In genomic region chr12:124753230-124753595, GRCh38 we compare ENCODE assay signal across 25 cellular contexts.
DNase-seq lines count a peak whose midpoint lies in the region; ATAC-seq and TF ChIP-seq lines count a peak whose summit lies in the region.
"Had no signal": no experiment of that assay in that cellular context is flagged by ENCODE, and none has a peak within 500 bp of the region (broad histone marks: within the 10 kb centered on the region; RNA-seq: fewer than 3 reads in every experiment).

No MANE protein-coding gene starts in this region.

- H2AFZ ChIP-seq in mammary epithelial cell (ENCODE audit: low read depth, low read length) = no peak overlapping the region
- H2AFZ ChIP-seq in neural progenitor cell (replicated peaks) = no peak overlapping the region

- H3K9ac ChIP-seq in mammary epithelial cell (ENCODE audit: insufficient read depth, low read length) (no peak overlapping the region), neural progenitor cell (no peak overlapping the region)

- no peaks in the 10 kb centered on the region for H4K20me1 ChIP-seq in mammary epithelial cell (ENCODE audit: insufficient read depth, low read length)
- no peaks in the 10 kb centered on the region for H4K20me1 ChIP-seq in neural progenitor cell (ENCODE audit: low read depth)

- peaks cover 19% of the 10 kb centered on the region for H3F3A ChIP-seq in neural progenitor cell (ENCODE audit: low read depth)

- DNase-seq in breast epithelium (ENCODE audit: low spot score in 2 of 2) (no peak), mammary epithelial cell (no peak), neural progenitor cell (ENCODE audit: low spot score) (no peak), transverse colon (no peak)
- no peak for DNase-seq in CD4-positive, alpha-beta memory T cell
- DNase-seq in effector memory CD4-positive, alpha-beta T cell = no peak
- DNase-seq: activated CD4-positive, alpha-beta T cell treated with anti-CD3 and anti-CD28 coated beads, Interleukin-2, amount 50 U/mL, for 1 hour; Caco-2; effector CD8-positive, alpha-beta T cell; HFFc6; naive B cell; NCI-H187; NCI-H345; RPMI8226; stimulated activated naive B cell treated with anti-CD40 and anti-IgM and Interleukin-4, amounts not matched to agents 10 μg/mL and 1 μg/mL and 100 μg/mL, for 72 hours had no signal

- H3K27ac ChIP-seq in breast epithelium (peak overlapping the region; percentile 27 to 94), mammary epithelial cell (ENCODE audit: insufficient read depth, low read depth, low read length) (no peak overlapping the region), neural progenitor cell (no peak overlapping the region), transverse colon (peak overlapping the region; percentile 77 to 90 (median 85))
- no peak overlapping the region for H3K27ac ChIP-seq in CD4-positive, alpha-beta memory T cell (ENCODE audit: low read depth, low read length)
- no peak overlapping the region for H3K27ac ChIP-seq in effector memory CD4-positive, alpha-beta T cell (ENCODE audit: insufficient read depth, low read length, poor library complexity, severe bottlenecking)
- H3K27ac ChIP-seq: tibial artery, VCaP had no signal

- H3K4me3 ChIP-seq in breast epithelium = no peak overlapping the region
- no peak overlapping the region for H3K4me3 ChIP-seq in mammary epithelial cell (replicated peaks in 1 of 3; ENCODE audit: insufficient read depth in 1 of 3, low read depth in 2 of 3, low read length in 3 of 3)
- no peak overlapping the region for H3K4me3 ChIP-seq in neural progenitor cell
- H3K4me3 ChIP-seq in transverse colon = no peak overlapping the region
- no peak overlapping the region for H3K4me3 ChIP-seq in CD4-positive, alpha-beta memory T cell (ENCODE audit: low read length in 2 of 2)
- no peak overlapping the region for H3K4me3 ChIP-seq in effector memory CD4-positive, alpha-beta T cell (ENCODE audit: insufficient read depth, low read depth, low read length, poor library complexity, severe bottlenecking)
- H3K4me3 ChIP-seq: skin epidermis, tibial artery had no signal

- H3K27ac Mint-ChIP-seq in brain = peak overlapping the region; percentile 83 to 97 (median 92)
- H3K27ac Mint-ChIP-seq in neural progenitor cell = peak overlapping the region; percentile 75
- no peak overlapping the region for H3K27ac Mint-ChIP-seq in CD4-positive, alpha-beta memory T cell
- H3K27ac Mint-ChIP-seq: activated naive CD8-positive, alpha-beta T cell; activated T-helper 17 cell treated with anti-CD3 and anti-CD28 coated beads, Interleukin-2, amount 50 U/mL, for 72 hours; memory B cell; naive B cell; stimulated activated naive B cell treated with anti-CD40 and anti-IgM and Interleukin-4, amounts not matched to agents 10 μg/mL and 1 μg/mL and 100 μg/mL, for 72 hours; T-helper 2 cell treated with Interferon-gamma antibody and Interleukin-4, amounts not matched to agents 5 μg/mL and 100 μg/mL, for 36 hours had no signal

- H3K4me2 ChIP-seq in mammary epithelial cell (ENCODE audit: insufficient read depth, low read depth, low read length) (no peak overlapping the region), neural progenitor cell (no peak overlapping the region)

- CTCF ChIA-PET in mammary epithelial cell (lab: Charles Lee; ENCODE audit: low non-redundant PET) = no interaction called here
- CTCF ChIA-PET in CD4-positive, alpha-beta memory T cell (lab: Charles Lee; ENCODE audit: partially characterized antibody) = interaction anchor here (1.4 kb wide), 1 partner anchor 11 kb away, joined by 3 read pairs; no protein-coding TSS in a partner anchor

- H3K27me3 Mint-ChIP-seq in brain (peaks cover 13% of the 10 kb centered on the region), neural progenitor cell (ENCODE audit: insufficient read depth, low read depth) (peaks cover 20% of the 10 kb centered on the region)
- H3K27me3 Mint-ChIP-seq in CD4-positive, alpha-beta memory T cell = peaks cover 2% of the 10 kb centered on the region in 2 donors
- H3K27me3 Mint-ChIP-seq: activated naive CD8-positive, alpha-beta T cell had no signal

- H3K4me3 Mint-ChIP-seq in brain (peak overlapping the region in 1 of 5 experiments; percentile 42), neural progenitor cell (peak overlapping the region; percentile 31)
- no peak overlapping the region for H3K4me3 Mint-ChIP-seq in CD4-positive, alpha-beta memory T cell
- H3K4me3 Mint-ChIP-seq: activated naive CD8-positive, alpha-beta T cell; activated T-helper 17 cell treated with anti-CD3 and anti-CD28 coated beads, Interleukin-2, amount 50 U/mL, for 72 hours; HFFc6; memory B cell; naive B cell; stimulated activated naive B cell treated with anti-CD40 and anti-IgM and Interleukin-4, amounts not matched to agents 10 μg/mL and 1 μg/mL and 100 μg/mL, for 72 hours; T-helper 2 cell treated with Interferon-gamma antibody and Interleukin-4, amounts not matched to agents 5 μg/mL and 100 μg/mL, for 36 hours had no signal

- H3K9me3 Mint-ChIP-seq in brain (peaks cover 16 to 51% (median 40%) of the 10 kb centered on the region in 5 experiments), neural progenitor cell (peaks cover 22% of the 10 kb centered on the region)
- H3K9me3 Mint-ChIP-seq in CD4-positive, alpha-beta memory T cell = peaks cover 0 to 9% (median 1%) of the 10 kb centered on the region in 8 donors

- no peak for TF ChIP-seq CTCF in breast epithelium (IDR thresholded peaks at IDR 0.05)
- no peak for TF ChIP-seq CTCF in mammary epithelial cell (conservative IDR thresholded peaks at IDR 0.05 in 1 of 2, IDR thresholded peaks at IDR 0.05 in 1 of 2; ENCODE audit: extremely low read depth in 1 of 2, insufficient read depth in 1 of 2, low read depth in 1 of 2, low read length in 2 of 2)
- TF ChIP-seq CTCF in brain (conservative IDR thresholded peaks at IDR 0.05) = no peak
- TF ChIP-seq CTCF in neural progenitor cell (IDR thresholded peaks at IDR 0.05) = no peak
- TF ChIP-seq CTCF in transverse colon (IDR thresholded peaks at IDR 0.05) = no peak

- peaks cover 9 to 13% of the 10 kb centered on the region in 2 donors for H3K4me1 ChIP-seq in breast epithelium
- H3K4me1 ChIP-seq in mammary epithelial cell (ENCODE audit: insufficient read depth, low read length) = peaks cover 15% of the 10 kb centered on the region
- H3K4me1 ChIP-seq in neural progenitor cell = peaks cover 11% of the 10 kb centered on the region
- H3K4me1 ChIP-seq in transverse colon = peaks cover 8 to 30% (median 16%) of the 10 kb centered on the region in 4 donors
- H3K4me1 ChIP-seq in CD4-positive, alpha-beta memory T cell (ENCODE audit: insufficient read depth, low read length) = no peaks in the 10 kb centered on the region
- no peaks in the 10 kb centered on the region for H3K4me1 ChIP-seq in effector memory CD4-positive, alpha-beta T cell (ENCODE audit: control insufficient read depth, insufficient read depth, low read length, poor library complexity, severe bottlenecking)
- H3K4me1 ChIP-seq: Caco-2 had no signal

- no peak for TF ChIP-seq EP300 in transverse colon (IDR thresholded peaks at IDR 0.05; ENCODE audit: low read depth)

- 92% methylated on average over 11 of the region's 11 CpGs for whole genome bisulfite sequencing in mammary epithelial cell (ENCODE audit: low coverage, missing lambda C conversion rate)
- WGBS in transverse colon (ENCODE audit: low coverage in 1 of 2), 2 donors = 89% methylated on average over 11 of the region's 11 CpGs; no CpG with 5 or more reads in 1 of the 2 donors

- peaks cover 15% of the 10 kb centered on the region for H3K36me3 Mint-ChIP-seq in brain
- H3K36me3 Mint-ChIP-seq in neural progenitor cell = no peaks in the 10 kb centered on the region
- H3K36me3 Mint-ChIP-seq in CD4-positive, alpha-beta memory T cell = no peaks in the 10 kb centered on the region
- H3K36me3 Mint-ChIP-seq: activated naive CD8-positive, alpha-beta T cell had no signal

- in situ Hi-C loops in mammary epithelial cell (cut with MboI; ENCODE audit: low sequenced_read_pairs in 2 of 2) = loop anchor here in 1 of 2 donors (25.0 kb wide), 1 partner anchor 341 kb away; no protein-coding TSS in a partner anchor
- in situ Hi-C loops in transverse colon (cut with MboI; ENCODE audit: low pct_ligation_motif_present in 1 of 4, low pct_unique_long_range_greater_than_20kb in 1 of 4, low sequenced_read_pairs in 3 of 4) = loop anchor here in 3 of 4 donors (25.0 kb wide), 5 partner anchors 166 to 416 kb away; no protein-coding TSS in a partner anchor

- H3K27me3 ChIP-seq in breast epithelium (no peaks in the 10 kb centered on the region), mammary epithelial cell (ENCODE audit: insufficient read depth, low read length) (no peaks in the 10 kb centered on the region), neural progenitor cell (no peaks in the 10 kb centered on the region), transverse colon (no peaks in the 10 kb centered on the region)
- H3K27me3 ChIP-seq in CD4-positive, alpha-beta memory T cell (ENCODE audit: insufficient read depth, low read length) = no peaks in the 10 kb centered on the region
- no peaks in the 10 kb centered on the region for H3K27me3 ChIP-seq in effector memory CD4-positive, alpha-beta T cell (replicated peaks; ENCODE audit: control insufficient read depth, insufficient read depth, low read length, poor library complexity, severe bottlenecking)
- H3K27me3 ChIP-seq: tibial artery had no signal

- H3K36me3 ChIP-seq in breast epithelium (no peaks in the 10 kb centered on the region), mammary epithelial cell (ENCODE audit: insufficient read depth, low read length) (no peaks in the 10 kb centered on the region), neural progenitor cell (no peaks in the 10 kb centered on the region), transverse colon (no peaks in the 10 kb centered on the region)
- no peaks in the 10 kb centered on the region for H3K36me3 ChIP-seq in CD4-positive, alpha-beta memory T cell (ENCODE audit: insufficient read depth, low read length)
- no peaks in the 10 kb centered on the region for H3K36me3 ChIP-seq in effector memory CD4-positive, alpha-beta T cell (ENCODE audit: control insufficient read depth, insufficient read depth, low read length)
- H3K36me3 ChIP-seq: tibial artery had no signal

- POLR2A ChIA-PET in CD4-positive, alpha-beta memory T cell (lab: Charles Lee; ENCODE audit: partially characterized antibody) = no interaction called here

- TF ChIP-seq POLR2A in breast epithelium (IDR thresholded peaks at IDR 0.05) (no peak), transverse colon (IDR thresholded peaks at IDR 0.05) (no peak)

- intact Hi-C loops in breast epithelium (cut with DNase I; ENCODE audit: low total_unique reads) = loop anchor here (10.0 kb wide), 1 partner anchor 68 kb away; no protein-coding TSS in a partner anchor
- intact Hi-C loops in mammary epithelial cell (cut with micrococcal nuclease) = no loop called here
- intact Hi-C loops in transverse colon (cut with DNase I; ENCODE audit: low total_unique reads) = loop anchor here (5.0 kb wide), 1 partner anchor 186 kb away; the partner anchor contains the start of gene NCOR2
- intact Hi-C loops in CD4-positive, alpha-beta memory T cell (cut with micrococcal nuclease) = no loop called here

- H3K79me2 ChIP-seq in mammary epithelial cell (ENCODE audit: insufficient read depth, low read length) = no peaks in the 10 kb centered on the region
- H3K79me2 ChIP-seq in neural progenitor cell (ENCODE audit: low read depth) = no peaks in the 10 kb centered on the region

- dilution Hi-C loops in mammary epithelial cell (cut with HindIII; ENCODE audit: low sequenced_read_pairs) = loop anchor here (10.0 kb wide), 3 partner anchors 108 to 478 kb away; no protein-coding TSS in a partner anchor

- H3K9me3 ChIP-seq in breast epithelium (no peaks in the 10 kb centered on the region), mammary epithelial cell (replicated peaks; ENCODE audit: insufficient read depth, low read length) (no peaks in the 10 kb centered on the region), neural progenitor cell (ENCODE audit: low read depth) (no peaks in the 10 kb centered on the region), transverse colon (no peaks in the 10 kb centered on the region)
- no peaks in the 10 kb centered on the region for H3K9me3 ChIP-seq in CD4-positive, alpha-beta memory T cell (ENCODE audit: control insufficient read depth in 1 of 2, low read length in 2 of 2)
- H3K9me3 ChIP-seq in effector memory CD4-positive, alpha-beta T cell (ENCODE audit: control insufficient read depth, low read length) = no peaks in the 10 kb centered on the region
- H3K9me3 ChIP-seq: Caco-2 had no signal

- ATAC-seq in HG03457 (IDR thresholded peaks at IDR 0.05; ENCODE audit: unreplicated experiment) = no peak
- ATAC-seq: activated T-helper 17 cell treated with anti-CD3 and anti-CD28 coated beads, Interleukin-2, amount 50 U/mL, for 72 hours; esophagus mucosa; stimulated activated naive B cell treated with anti-CD40 and anti-IgM and Interleukin-4, amounts not matched to agents 10 μg/mL and 1 μg/mL and 100 μg/mL, for 72 hours had no signal

- peaks cover 83% of the 10 kb centered on the region for H3K4me1 Mint-ChIP-seq in brain
- peaks cover 55% of the 10 kb centered on the region for H3K4me1 Mint-ChIP-seq in neural progenitor cell
- peaks cover 3 to 10% (median 7%) of the 10 kb centered on the region in 4 donors for H3K4me1 Mint-ChIP-seq in CD4-positive, alpha-beta memory T cell
- H3K4me1 Mint-ChIP-seq: activated T-helper 17 cell treated with anti-CD3 and anti-CD28 coated beads, Interleukin-2, amount 50 U/mL, for 72 hours; memory B cell had no signal

- no TSS peak for BruUV-seq in mammary epithelial cell (replicated peaks; lab: Mats Ljungman, UMichigan)

Comparison
In these comparisons a context has a peak if more than half of its experiments do, and no peak if none do; other contexts are left out.
1. H3K27ac ChIP-seq: peak in breast epithelium (2 of 2) and transverse colon (4 of 4); none in mammary epithelial cell (single experiment), neural progenitor cell (single experiment), CD4-positive, alpha-beta memory T cell (single experiment) and effector memory CD4-positive, alpha-beta T cell (single experiment).
2. intact Hi-C loops: an anchor here in breast epithelium (10.0 kb wide) and transverse colon (5.0 kb wide); none called in mammary epithelial cell and CD4-positive, alpha-beta memory T cell.
3. H3K27ac Mint-ChIP-seq: peak in brain (5 of 5) and neural progenitor cell (single experiment); none in CD4-positive, alpha-beta memory T cell (0 of 7).